8 cellular contexts compared by ENCODE assay signal in the genomic region with DNA sequence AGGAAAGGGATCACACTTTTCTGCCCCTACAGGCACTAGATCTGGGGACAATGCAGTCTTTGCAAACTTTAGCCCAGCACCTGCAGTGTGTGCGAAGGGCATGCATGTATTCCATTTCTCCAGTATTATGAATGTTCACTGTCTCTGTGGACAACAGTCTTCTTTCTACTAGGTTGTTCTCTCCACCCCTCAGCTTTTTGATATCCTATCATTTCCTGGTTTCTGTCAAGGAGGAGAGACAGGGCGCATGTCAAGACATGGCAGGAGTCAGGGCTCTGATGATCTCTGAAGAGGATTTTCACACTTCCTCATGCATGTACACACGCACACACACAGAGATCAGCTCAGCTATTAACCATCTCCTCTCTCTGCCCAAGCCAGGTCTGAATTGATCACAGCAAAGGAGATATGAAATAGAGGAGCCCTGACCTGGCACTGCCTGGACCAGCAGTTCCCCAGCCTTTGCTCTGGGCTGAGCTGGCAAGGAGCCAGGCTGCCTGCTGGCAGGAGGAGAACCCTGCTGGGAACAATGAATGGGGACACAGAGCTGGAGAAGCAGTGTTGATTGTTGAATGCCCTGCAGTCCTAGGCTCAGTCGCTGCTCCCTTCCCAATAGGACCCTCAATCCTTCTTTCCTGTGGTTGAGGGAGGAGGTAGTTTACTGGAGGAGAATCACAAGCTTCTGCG. TPM values are rescaled to one million over a fixed set of nuclear protein-coding genes. Genes with fewer than 3 reads are reported as not detected.
DNase-seq lines count a peak whose midpoint lies in the region; ATAC-seq and TF ChIP-seq lines count a peak whose summit lies in the region.

No MANE protein-coding gene starts in this region.

- ATAC-seq in lower lobe of right lung (no peak), foreskin keratinocyte (no peak), HG03432 (IDR thresholded peaks at IDR 0.05; ENCODE audit: unreplicated experiment) (no peak)
- ATAC-seq in stimulated activated memory B cell treated with anti-CD40 and anti-IgM and Interleukin-4, amounts not matched to agents 10 μg/mL and 1 μg/mL and 100 μg/mL, for 72 hours: no peak

- H3K4me3 Mint-ChIP-seq in stimulated activated memory B cell treated with anti-CD40 and anti-IgM and Interleukin-4, amounts not matched to agents 10 μg/mL and 1 μg/mL and 100 μg/mL, for 72 hours: no peak overlapping the region

- H3K4me1 ChIP-seq in lower lobe of right lung (no peaks in the 10 kb centered on the region), foreskin keratinocyte (no peaks in the 10 kb centered on the region)

- no peaks in the 10 kb centered on the region for H3K9me3 Mint-ChIP-seq in stimulated activated memory B cell treated with anti-CD40 and anti-IgM and Interleukin-4, amounts not matched to agents 10 μg/mL and 1 μg/mL and 100 μg/mL, for 72 hours

- no peaks in the 10 kb centered on the region for H3K36me3 Mint-ChIP-seq in stimulated activated memory B cell treated with anti-CD40 and anti-IgM and Interleukin-4, amounts not matched to agents 10 μg/mL and 1 μg/mL and 100 μg/mL, for 72 hours

- H3K27me3 Mint-ChIP-seq in stimulated activated memory B cell treated with anti-CD40 and anti-IgM and Interleukin-4, amounts not matched to agents 10 μg/mL and 1 μg/mL and 100 μg/mL, for 72 hours: peaks cover 39% of the 10 kb centered on the region

- no peak overlapping the region for H3K27ac ChIP-seq in lower lobe of right lung
- H3K27ac ChIP-seq in foreskin keratinocyte: no peak overlapping the region

- peak; percentile 89 for DNase-seq in DMS153 (lab: John Stamatoyannopoulos, UW)
- DNase-seq in NCI-H187 (lab: John Stamatoyannopoulos, UW): peak; percentile 55 to 82
- DNase-seq in astrocyte of the spinal cord (ENCODE audit: low read depth, low spot score): peak; percentile 12
- peak; percentile 64 for DNase-seq in lower lobe of right lung
- no peak for DNase-seq in foreskin keratinocyte
- DNase-seq in stimulated activated CD4-positive, alpha-beta T cell treated with anti-CD3 and anti-CD28 coated beads, Interleukin-2, amount 100 ng/mL, for 24 hours: no peak

- in situ Hi-C loops in astrocyte of the spinal cord (cut with HindIII; ENCODE audit: low sequenced_read_pairs): no loop called here

- no peaks in the 10 kb centered on the region for H3K4me1 Mint-ChIP-seq in stimulated activated memory B cell treated with anti-CD40 and anti-IgM and Interleukin-4, amounts not matched to agents 10 μg/mL and 1 μg/mL and 100 μg/mL, for 72 hours

- no peaks in the 10 kb centered on the region for H3K9me3 ChIP-seq in lower lobe of right lung

- no peaks in the 10 kb centered on the region for H3K36me3 ChIP-seq in lower lobe of right lung

- no peak overlapping the region for H3K4me3 ChIP-seq in astrocyte of the spinal cord (ENCODE audit: low read depth, low read length)
- H3K4me3 ChIP-seq in lower lobe of right lung: no peak overlapping the region

- intact Hi-C loops in lower lobe of right lung (cut with DNase I): no loop called here

- no peak for TF ChIP-seq CTCF in astrocyte of the spinal cord (IDR thresholded peaks at IDR 0.05; ENCODE audit: low read depth, low read length)
- TF ChIP-seq CTCF in lower lobe of right lung (IDR thresholded peaks at IDR 0.05): no peak
- TF ChIP-seq CTCF in foreskin keratinocyte (conservative IDR thresholded peaks at IDR 0.05): no peak

- H3K27ac Mint-ChIP-seq in stimulated activated memory B cell treated with anti-CD40 and anti-IgM and Interleukin-4, amounts not matched to agents 10 μg/mL and 1 μg/mL and 100 μg/mL, for 72 hours: no peak overlapping the region

- no peaks in the 10 kb centered on the region for H3K27me3 ChIP-seq in lower lobe of right lung (ENCODE audit: low read depth)
- H3K27me3 ChIP-seq in foreskin keratinocyte: peaks cover 14% of the 10 kb centered on the region

RNA-seq across cellular contexts. Expression of a gene that starts 2.6 kb away (rescaled TPM):
- total RNA-seq in lower lobe of right lung: 0.15 TPM
- not detected in 2 replicates for total RNA-seq in foreskin keratinocyte
- polyA plus RNA-seq in foreskin keratinocyte: not detected in 2 replicates

RNA-seq across cellular contexts. Expression of a gene that starts 10.5 kb away (rescaled TPM):
- total RNA-seq in lower lobe of right lung (23.0 TPM), foreskin keratinocyte (13.5 and 16.7 TPM in 2 replicates)
- 2.2 and 2.3 TPM in 2 replicates for polyA plus RNA-seq in foreskin keratinocyte

RNA-seq across cellular contexts. Expression of a gene that starts 44.2 kb away (rescaled TPM):
- total RNA-seq in lower lobe of right lung (26.7 TPM), foreskin keratinocyte (38.5 and 38.6 TPM in 2 replicates)
- polyA plus RNA-seq in foreskin keratinocyte: 41.5 and 46.4 TPM in 2 replicates

Comparison
In these comparisons a context has a peak if more than half of its experiments do, and no peak if none do; other contexts are left out.
1. DNase-seq: peak in DMS153 (single experiment), NCI-H187 (2 of 2), astrocyte of the spinal cord (single experiment) and lower lobe of right lung (single experiment); none in foreskin keratinocyte (0 of 2) and stimulated activated CD4-positive, alpha-beta T cell treated with anti-CD3 and anti-CD28 coated beads, Interleukin-2, amount 100 ng/mL, for 24 hours (0 of 2).